ENCODE assay signal across 3 cellular contexts in genomic region chr15:60964527-60964926, GRCh38.
TF ChIP-seq lines count a peak whose summit lies in the region.

No MANE protein-coding gene starts in this region.

TF ChIP-seq in A549, 52 proteins besides CTCF, POLR2A, EP300 and RAD21 (continued from another document):
- TF ChIP-seq ELK1 (IDR thresholded peaks at IDR 0.05; ENCODE audit: low read depth, low read length): no peak
- no peak for TF ChIP-seq EHF (CRISPR knock-in tag; IDR thresholded peaks at IDR 0.05)
- TF ChIP-seq HMGXB4 (CRISPR knock-in tag; IDR thresholded peaks at IDR 0.05; ENCODE audit: borderline replicate concordance): no peak
- no peak for TF ChIP-seq NPAS2 (CRISPR knock-in tag; IDR thresholded peaks at IDR 0.05; ENCODE audit: borderline replicate concordance)
- no peak for TF ChIP-seq RARB (CRISPR knock-in tag; IDR thresholded peaks at IDR 0.05)
- no peak for TF ChIP-seq ZC3H11A (IDR thresholded peaks at IDR 0.05)
- no peak for TF ChIP-seq HES2 (IDR thresholded peaks at IDR 0.05)
- TF ChIP-seq HDAC2 (IDR thresholded peaks at IDR 0.05): no peak

TF ChIP-seq in GM23338, 12 proteins besides CTCF, POLR2A, EP300 and RAD21 (continued from another document):
- TF ChIP-seq ZNF462 (CRISPR knock-in tag; IDR thresholded peaks at IDR 0.05) (no peak), EZH2phosphoT487 (IDR thresholded peaks at IDR 0.05; ENCODE audit: unreplicated experiment) (no peak), POLR2AphosphoS5 (IDR thresholded peaks at IDR 0.05; ENCODE audit: low read depth) (no peak)

TF ChIP-seq in K562, 482 proteins besides CTCF, POLR2A, EP300 and RAD21 (continued from another document):
- no peak for TF ChIP-seq FIP1L1 (IDR thresholded peaks at IDR 0.05; ENCODE audit: low read depth, low read length, poor library complexity, severe bottlenecking)
- TF ChIP-seq CTCFL (IDR thresholded peaks at IDR 0.05; ENCODE audit: borderline replicate concordance, insufficient read depth, low read depth, low read length, poor library complexity, severe bottlenecking): peak; percentile 17
- no peak for TF ChIP-seq ZNF41 (CRISPR knock-in tag; conservative IDR thresholded peaks at IDR 0.05)
